8 cellular contexts compared by ENCODE assay signal in genomic region chr17:75393523-75394331, GRCh38. TPM values are rescaled to one million over a fixed set of nuclear protein-coding genes. Genes with fewer than 3 reads are reported as not detected.
DNase-seq lines count a peak whose midpoint lies in the region; ATAC-seq and TF ChIP-seq lines count a peak whose summit lies in the region.

No MANE protein-coding gene starts in this region.

- ATAC-seq in GM21786 (IDR thresholded peaks at IDR 0.05; ENCODE audit: unreplicated experiment), result peak; percentile 85
- ATAC-seq in natural killer cell treated with Interleukin-12 subunit alpha and Interleukin-12 subunit beta and Interleukin-15 and Interleukin-18, amount 100 ng/mL, for 72 hours, result peak; percentile 97 to 99

- H3K4me3 ChIP-seq in LNCaP clone FGC (ENCODE audit: low read depth, low read length) (peak overlapping the region; percentile 82), fibroblast of the aortic adventitia (ENCODE audit: low read depth, low read length) (peak overlapping the region; percentile 76)

- CTCF ChIA-PET in RWPE1 (lab: Yijun Ruan, JAX), result interaction anchor here (0.5 to 3.0 kb wide), 2 partner anchors 11 to 71 kb away, joined by 3 to 11 read pairs; no protein-coding TSS in a partner anchor

- H3K27ac ChIP-seq in RWPE1, result peak overlapping the region; percentile 85

- DNase-seq in DMS114 treated with DMSO at 0.1 percent for 48 hours (lab: John Stamatoyannopoulos, UW; ENCODE audit: unreplicated experiment), result peak; percentile 96
- DNase-seq in LNCaP clone FGC (ENCODE audit: low read depth), result peak; percentile 97
- peak; percentile 99 for DNase-seq in RWPE1 (ENCODE audit: low spot score)
- peak; percentile 71 for DNase-seq in activated T-helper 9 cell treated with anti-CD3 and anti-CD28 coated beads, Interleukin-2, amount 50 U/mL, for 16 hours (ENCODE audit: low read depth)
- DNase-seq in fibroblast of the aortic adventitia (ENCODE audit: low read depth), result peak; percentile 98
- DNase-seq in natural killer cell treated with Interleukin-12 subunit alpha and Interleukin-12 subunit beta and Interleukin-15 and Interleukin-18, amount 100 ng/mL, for 72 hours (ENCODE audit: low spot score), result peak; percentile 90
- DNase-seq in stimulated activated naive CD4-positive, alpha-beta T cell (lab: John Stamatoyannopoulos, UW), result peak; percentile 29 to 72 (median 54)

- POLR2A ChIA-PET in RWPE1 (lab: Yijun Ruan, JAX; ENCODE audit: low non-redundant PET), result interaction anchor here (0.5 to 0.9 kb wide), 2 partner anchors 16 to 109 kb away, joined by 3 to 4 read pairs; no protein-coding TSS in a partner anchor

- no peaks in the 10 kb centered on the region for H3K27me3 Mint-ChIP-seq in natural killer cell treated with Interleukin-12 subunit alpha and Interleukin-12 subunit beta and Interleukin-15 and Interleukin-18, amount 100 ng/mL, for 72 hours

- H3K4me1 Mint-ChIP-seq in natural killer cell treated with Interleukin-12 subunit alpha and Interleukin-12 subunit beta and Interleukin-15 and Interleukin-18, amount 100 ng/mL, for 72 hours (ENCODE audit: low read depth in 2 of 2), result peaks cover 67 to 71% of the 10 kb centered on the region in 2 donors

- TF ChIP-seq CTCF in LNCaP clone FGC (IDR thresholded peaks at IDR 0.05; ENCODE audit: control insufficient read depth, extremely low read depth, insufficient read depth) (no peak), RWPE1 (conservative IDR thresholded peaks at IDR 0.05; ENCODE audit: low read depth) (no peak), fibroblast of the aortic adventitia (IDR thresholded peaks at IDR 0.05; ENCODE audit: insufficient read depth, low read length) (peak; percentile 43)

- peaks cover 21% of the 10 kb centered on the region for H3K36me3 Mint-ChIP-seq in natural killer cell treated with Interleukin-12 subunit alpha and Interleukin-12 subunit beta and Interleukin-15 and Interleukin-18, amount 100 ng/mL, for 72 hours

- H3K27ac Mint-ChIP-seq in natural killer cell treated with Interleukin-12 subunit alpha and Interleukin-12 subunit beta and Interleukin-15 and Interleukin-18, amount 100 ng/mL, for 72 hours, result peak overlapping the region; percentile 83 to 96

- H3K9me3 Mint-ChIP-seq in natural killer cell treated with Interleukin-12 subunit alpha and Interleukin-12 subunit beta and Interleukin-15 and Interleukin-18, amount 100 ng/mL, for 72 hours, result no peaks in the 10 kb centered on the region

- peak overlapping the region; percentile 99 for H3K4me3 Mint-ChIP-seq in natural killer cell treated with Interleukin-12 subunit alpha and Interleukin-12 subunit beta and Interleukin-15 and Interleukin-18, amount 100 ng/mL, for 72 hours

RNA-seq across cellular contexts. Expression of gene GRB2, which starts 11.8 kb away (rescaled TPM):
- total RNA-seq in fibroblast of the aortic adventitia (ENCODE audit: low replicate concordance), result 54.3 and 57.6 TPM in 2 replicates
- total RNA-seq in natural killer cell treated with Interleukin-12 subunit alpha and Interleukin-12 subunit beta and Interleukin-15 and Interleukin-18, amount 100 ng/mL, for 72 hours, result 100 to 1,000 TPM; 198 to 235 TPM

Comparison
In these comparisons a context has a peak if more than half of its experiments do, and no peak if none do; other contexts are left out.
1. Peak in every context shown above with its lines: DNase-seq, ATAC-seq, H3K4me3 ChIP-seq and H3K27ac ChIP-seq.